In the genomic region with DNA sequence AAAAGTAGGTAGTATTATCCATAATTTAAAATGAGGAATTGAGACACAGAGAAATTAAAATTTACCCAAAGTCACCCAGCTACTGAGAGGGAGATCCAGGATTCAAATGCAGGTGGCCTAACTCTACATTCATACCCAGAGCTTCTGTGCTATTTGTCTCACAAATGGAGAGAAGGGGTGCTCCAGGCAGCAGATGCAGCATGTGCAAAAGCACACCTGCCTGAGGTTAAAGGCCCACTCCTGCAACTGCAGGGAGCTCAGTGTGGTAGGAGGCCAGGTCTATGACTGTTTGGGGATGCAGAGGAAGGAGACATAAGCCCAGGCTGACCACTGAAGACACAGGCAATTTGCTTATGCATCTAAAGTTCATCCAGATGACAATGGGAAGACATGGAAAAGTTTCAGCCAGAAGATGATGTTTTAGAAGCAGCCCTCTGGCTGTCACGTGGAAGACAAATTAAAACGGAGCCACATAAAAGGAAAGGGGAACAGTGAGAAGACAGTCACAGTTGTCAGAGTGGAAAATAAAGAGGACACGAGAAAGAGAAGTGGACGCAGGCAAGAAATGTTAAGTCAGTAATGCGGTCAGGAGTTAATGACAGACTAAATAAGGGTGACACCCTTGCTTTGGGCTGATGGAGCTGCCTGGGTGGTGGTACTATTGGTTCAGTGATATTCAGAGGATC, we compare ENCODE assay signal across 18 cellular contexts.
A peak's percentile ranks its signal among the peaks of the same experiment; 100 is the strongest.
DNase-seq lines count a peak whose midpoint lies in the region; ATAC-seq and TF ChIP-seq lines count a peak whose summit lies in the region.
"Had no signal": no experiment of that assay in that cellular context is flagged by ENCODE, and none has a peak within 500 bp of the region (broad histone marks: within the 10 kb centered on the region; RNA-seq: fewer than 3 reads in every experiment).

No MANE protein-coding gene starts in this region.

- WGBS in tibial nerve, 2 donors = 77 to 90% methylated on average over 5 of the region's 5 CpGs
- WGBS in gastroesophageal sphincter (ENCODE audit: low coverage in 1 of 2), 2 donors = 91 to 100% methylated on average over 3 to 5 of the region's 5 CpGs

- H3K4me3 Mint-ChIP-seq in glutamatergic neuron (ENCODE audit: unreplicated experiment) = no peak overlapping the region
- H3K4me3 Mint-ChIP-seq: activated CD4-positive, alpha-beta memory T cell treated with anti-CD3 and anti-CD28 coated beads for 36 hours; activated naive CD4-positive, alpha-beta T cell treated with anti-CD3 and anti-CD28 coated beads for 36 hours; nephron had no signal

- peaks cover 0 to 24% (median 9%) of the 10 kb centered on the region in 4 donors for H3K4me1 ChIP-seq in tibial nerve
- peaks cover 0 to 34% (median 8%) of the 10 kb centered on the region in 3 donors for H3K4me1 ChIP-seq in gastroesophageal sphincter
- H3K4me1 ChIP-seq: left lung had no signal

- peak; percentile 62 for ATAC-seq in GM18909 (IDR thresholded peaks at IDR 0.05; ENCODE audit: poor library complexity, unreplicated experiment)
- peak; percentile 40 for ATAC-seq in GM21717 (IDR thresholded peaks at IDR 0.05; ENCODE audit: unreplicated experiment)
- ATAC-seq in HG03175 (IDR thresholded peaks at IDR 0.05; ENCODE audit: unreplicated experiment) = peak; percentile 65
- no peak for ATAC-seq in gastroesophageal sphincter
- ATAC-seq: left lung had no signal

- no peak overlapping the region for H3K4me3 ChIP-seq in tibial nerve
- no peak overlapping the region for H3K4me3 ChIP-seq in gastroesophageal sphincter
- H3K4me3 ChIP-seq: left lung, sigmoid colon, testis had no signal

- no peak overlapping the region for H3K27ac ChIP-seq in tibial nerve
- no peak overlapping the region for H3K27ac ChIP-seq in gastroesophageal sphincter
- H3K27ac ChIP-seq: left lung, sigmoid colon, testis had no signal

- H3K36me3 ChIP-seq in tibial nerve (no peaks in the 10 kb centered on the region), gastroesophageal sphincter (no peaks in the 10 kb centered on the region)
- H3K36me3 ChIP-seq: left lung, sigmoid colon had no signal

- TF ChIP-seq POLR2A in tibial nerve (IDR thresholded peaks at IDR 0.05) (no peak), gastroesophageal sphincter (IDR thresholded peaks at IDR 0.05) (no peak)

- H3K9me3 Mint-ChIP-seq in glutamatergic neuron (ENCODE audit: unreplicated experiment) = no peaks in the 10 kb centered on the region
- H3K9me3 Mint-ChIP-seq: activated CD4-positive, alpha-beta memory T cell treated with anti-CD3 and anti-CD28 coated beads for 36 hours; activated naive CD4-positive, alpha-beta T cell treated with anti-CD3 and anti-CD28 coated beads for 36 hours; CD8-positive, alpha-beta memory T cell; nephron had no signal

- no peaks in the 10 kb centered on the region for H3K36me3 Mint-ChIP-seq in glutamatergic neuron (ENCODE audit: unreplicated experiment)
- H3K36me3 Mint-ChIP-seq: activated CD4-positive, alpha-beta memory T cell treated with anti-CD3 and anti-CD28 coated beads for 36 hours; CD8-positive, alpha-beta memory T cell had no signal

- TF ChIP-seq EP300 in tibial nerve (IDR thresholded peaks at IDR 0.05) (no peak), gastroesophageal sphincter (IDR thresholded peaks at IDR 0.05) (no peak)

- H3K9me3 ChIP-seq in tibial nerve = no peaks in the 10 kb centered on the region
- H3K9me3 ChIP-seq in gastroesophageal sphincter = no peaks in the 10 kb centered on the region
- H3K9me3 ChIP-seq: left lung, sigmoid colon, testis had no signal

- TF ChIP-seq CTCF in glutamatergic neuron (IDR thresholded peaks at IDR 0.05; ENCODE audit: partially characterized antibody, unreplicated experiment) (no peak), tibial nerve (IDR thresholded peaks at IDR 0.05) (no peak), gastroesophageal sphincter (IDR thresholded peaks at IDR 0.05) (no peak)

- no peaks in the 10 kb centered on the region for H3K27me3 ChIP-seq in tibial nerve
- peaks cover 2% of the 10 kb centered on the region for H3K27me3 ChIP-seq in gastroesophageal sphincter
- H3K27me3 ChIP-seq: sigmoid colon, testis had no signal

- peaks cover 45% of the 10 kb centered on the region for H3K4me1 Mint-ChIP-seq in glutamatergic neuron (ENCODE audit: low read depth, unreplicated experiment)
- H3K4me1 Mint-ChIP-seq: CD8-positive, alpha-beta memory T cell had no signal

- DNase-seq in glutamatergic neuron (no peak), tibial nerve (ENCODE audit: low spot score in 2 of 2) (no peak), GM19238 (ENCODE audit: insufficient read length, low spot score) (no peak), DMS153 (lab: John Stamatoyannopoulos, UW) (no peak)
- DNase-seq: activated CD4-positive, alpha-beta memory T cell treated with anti-CD3 and anti-CD28 coated beads for 36 hours; activated naive CD4-positive, alpha-beta T cell treated with anti-CD3 and anti-CD28 coated beads for 36 hours; CD8-positive, alpha-beta memory T cell; head of caudate nucleus; left lung; NCI-H2171; OCI-M1; sigmoid colon; testis had no signal

- H3K27ac Mint-ChIP-seq in glutamatergic neuron (ENCODE audit: unreplicated experiment) = peak overlapping the region; percentile 20
- H3K27ac Mint-ChIP-seq: activated CD4-positive, alpha-beta memory T cell treated with anti-CD3 and anti-CD28 coated beads for 36 hours; activated naive CD4-positive, alpha-beta T cell treated with anti-CD3 and anti-CD28 coated beads for 36 hours; nephron had no signal

- H3K27me3 Mint-ChIP-seq in glutamatergic neuron (ENCODE audit: unreplicated experiment) = peaks cover 5% of the 10 kb centered on the region
